ENCODE assay signal across 16 cellular contexts in genomic region chr1:236540813-236541465, GRCh38. TPM values are rescaled to one million over a fixed set of nuclear protein-coding genes. Genes with fewer than 3 reads are reported as not detected.
DNase-seq lines count a peak whose midpoint lies in the region; ATAC-seq and TF ChIP-seq lines count a peak whose summit lies in the region.
"Had no signal": no experiment of that assay in that cellular context is flagged by ENCODE, and none has a peak within 500 bp of the region (broad histone marks: within the 10 kb centered on the region; RNA-seq: fewer than 3 reads in every experiment).

No MANE protein-coding gene starts in this region.

- peaks cover 18% of the 10 kb centered on the region for H3K4me1 Mint-ChIP-seq in activated T-cell treated with anti-CD3 and anti-CD28 coated beads, Interleukin-2, amount 50 U/mL, for 72 hours (ENCODE audit: low read depth)
- peaks cover 7 to 15% of the 10 kb centered on the region in 2 donors for H3K4me1 Mint-ChIP-seq in stimulated activated naive B cell treated with anti-CD40 and anti-IgM and Interleukin-4, amounts not matched to agents 10 μg/mL and 1 μg/mL and 100 μg/mL, for 72 hours

- H3K36me3 Mint-ChIP-seq in activated T-cell treated with anti-CD3 and anti-CD28 coated beads, Interleukin-2, amount 50 U/mL, for 72 hours (ENCODE audit: insufficient read depth in 2 of 2): peaks cover 10 to 37% of the 10 kb centered on the region in 2 donors
- peaks cover 48 to 59% of the 10 kb centered on the region in 2 donors for H3K36me3 Mint-ChIP-seq in stimulated activated naive B cell treated with anti-CD40 and anti-IgM and Interleukin-4, amounts not matched to agents 10 μg/mL and 1 μg/mL and 100 μg/mL, for 72 hours

- H3K4me1 ChIP-seq in RWPE2 (ENCODE audit: insufficient read depth, poor library complexity, severe bottlenecking): no peaks in the 10 kb centered on the region
- H3K4me1 ChIP-seq: A549 had no signal

- no peaks in the 10 kb centered on the region for H3K27me3 ChIP-seq in RWPE2 (ENCODE audit: insufficient read depth, poor library complexity, severe bottlenecking)
- H3K27me3 ChIP-seq: BLaER1 had no signal

- no peak for ATAC-seq in activated T-cell treated with anti-CD3 and anti-CD28 coated beads, Interleukin-2, amount 50 U/mL, for 72 hours (replicated peaks in 1 of 2)
- ATAC-seq in RWPE2 (ENCODE audit: low read depth) (peak; percentile 44; the same call in 2 of the 3 replicates), esophagus mucosa (peak; percentile 92), GM21526 (IDR thresholded peaks at IDR 0.05; ENCODE audit: low FRiP score, unreplicated experiment) (no peak)
- no peak for ATAC-seq in stimulated activated naive B cell treated with anti-CD40 and anti-IgM and Interleukin-4, amounts not matched to agents 10 μg/mL and 1 μg/mL and 100 μg/mL, for 72 hours (replicated peaks)
- ATAC-seq: A549 had no signal

- no peak overlapping the region for H3K4me3 Mint-ChIP-seq in activated T-cell treated with anti-CD3 and anti-CD28 coated beads, Interleukin-2, amount 50 U/mL, for 72 hours
- H3K4me3 Mint-ChIP-seq in stimulated activated naive B cell treated with anti-CD40 and anti-IgM and Interleukin-4, amounts not matched to agents 10 μg/mL and 1 μg/mL and 100 μg/mL, for 72 hours: no peak overlapping the region
- H3K4me3 Mint-ChIP-seq: CD4-positive, alpha-beta memory T cell had no signal

- no peak for DNase-seq in activated T-cell treated with anti-CD3 and anti-CD28 coated beads, Interleukin-2, amount 50 U/mL, for 72 hours
- DNase-seq in activated T-cell treated with anti-CD3 and anti-CD28 coated beads, Interleukin-2, amount 50 U/mL, for 48 hours: no peak
- DNase-seq in RWPE2 (ENCODE audit: low spot score): no peak
- DNase-seq in stimulated activated naive B cell treated with anti-CD40 and anti-IgM and Interleukin-4, amounts not matched to agents 10 μg/mL and 1 μg/mL and 100 μg/mL, for 72 hours: no peak
- DNase-seq in NK-92 (lab: John Stamatoyannopoulos, UW; ENCODE audit: unreplicated experiment): no peak
- DNase-seq: CD4-positive, alpha-beta memory T cell; DMS153; GDM1; KBM-7; NCI-H1436; NCI-H2029; NCI-H526 had no signal

- no peak overlapping the region for H3K27ac ChIP-seq in RWPE2 (ENCODE audit: poor library complexity, severe bottlenecking)
- H3K27ac ChIP-seq: A549, BLaER1 had no signal

- peaks cover 59% of the 10 kb centered on the region for H3K36me3 ChIP-seq in RWPE2 (ENCODE audit: low read depth)

- TF ChIP-seq CTCF in RWPE2 (IDR thresholded peaks at IDR 0.05; ENCODE audit: poor library complexity, severe bottlenecking): no peak

- H3K9me3 ChIP-seq in RWPE2 (ENCODE audit: severe bottlenecking): no peaks in the 10 kb centered on the region
- H3K9me3 ChIP-seq: A549, BLaER1 had no signal

- H3K27ac Mint-ChIP-seq in activated T-cell treated with anti-CD3 and anti-CD28 coated beads, Interleukin-2, amount 50 U/mL, for 72 hours: peak overlapping the region; percentile 34
- H3K27ac Mint-ChIP-seq in stimulated activated naive B cell treated with anti-CD40 and anti-IgM and Interleukin-4, amounts not matched to agents 10 μg/mL and 1 μg/mL and 100 μg/mL, for 72 hours: peak overlapping the region; percentile 42

- H3K27me3 Mint-ChIP-seq in activated T-cell treated with anti-CD3 and anti-CD28 coated beads, Interleukin-2, amount 50 U/mL, for 72 hours (ENCODE audit: low read depth): no peaks in the 10 kb centered on the region
- no peaks in the 10 kb centered on the region for H3K27me3 Mint-ChIP-seq in stimulated activated naive B cell treated with anti-CD40 and anti-IgM and Interleukin-4, amounts not matched to agents 10 μg/mL and 1 μg/mL and 100 μg/mL, for 72 hours
- H3K27me3 Mint-ChIP-seq: CD4-positive, alpha-beta memory T cell had no signal

- H3K4me3 ChIP-seq in RWPE2 (ENCODE audit: severe bottlenecking): no peak overlapping the region
- H3K4me3 ChIP-seq: A549, BLaER1 had no signal

- no peaks in the 10 kb centered on the region for H3K9me3 Mint-ChIP-seq in activated T-cell treated with anti-CD3 and anti-CD28 coated beads, Interleukin-2, amount 50 U/mL, for 72 hours
- H3K9me3 Mint-ChIP-seq in stimulated activated naive B cell treated with anti-CD40 and anti-IgM and Interleukin-4, amounts not matched to agents 10 μg/mL and 1 μg/mL and 100 μg/mL, for 72 hours: no peaks in the 10 kb centered on the region
- H3K9me3 Mint-ChIP-seq: CD4-positive, alpha-beta memory T cell had no signal

RNA-seq across cellular contexts. Expression of gene LGALS8, which starts 17.2 kb away (rescaled TPM):
- 10 to 100 TPM; 70.1 to 96.9 TPM for total RNA-seq in activated T-cell treated with anti-CD3 and anti-CD28 coated beads, Interleukin-2, amount 50 U/mL, for 72 hours
- 30.1 TPM for total RNA-seq in esophagus mucosa

Comparison
In these comparisons a context has a peak if more than half of its experiments do, and no peak if none do; other contexts are left out.
1. ATAC-seq: peak in RWPE2 (single experiment) and esophagus mucosa (single experiment); none in activated T-cell treated with anti-CD3 and anti-CD28 coated beads, Interleukin-2, amount 50 U/mL, for 72 hours (0 of 2), stimulated activated naive B cell treated with anti-CD40 and anti-IgM and Interleukin-4, amounts not matched to agents 10 μg/mL and 1 μg/mL and 100 μg/mL, for 72 hours (0 of 2) and GM21526 (single experiment).